ENCODE assay signal across 1 cellular context in the genomic region with DNA sequence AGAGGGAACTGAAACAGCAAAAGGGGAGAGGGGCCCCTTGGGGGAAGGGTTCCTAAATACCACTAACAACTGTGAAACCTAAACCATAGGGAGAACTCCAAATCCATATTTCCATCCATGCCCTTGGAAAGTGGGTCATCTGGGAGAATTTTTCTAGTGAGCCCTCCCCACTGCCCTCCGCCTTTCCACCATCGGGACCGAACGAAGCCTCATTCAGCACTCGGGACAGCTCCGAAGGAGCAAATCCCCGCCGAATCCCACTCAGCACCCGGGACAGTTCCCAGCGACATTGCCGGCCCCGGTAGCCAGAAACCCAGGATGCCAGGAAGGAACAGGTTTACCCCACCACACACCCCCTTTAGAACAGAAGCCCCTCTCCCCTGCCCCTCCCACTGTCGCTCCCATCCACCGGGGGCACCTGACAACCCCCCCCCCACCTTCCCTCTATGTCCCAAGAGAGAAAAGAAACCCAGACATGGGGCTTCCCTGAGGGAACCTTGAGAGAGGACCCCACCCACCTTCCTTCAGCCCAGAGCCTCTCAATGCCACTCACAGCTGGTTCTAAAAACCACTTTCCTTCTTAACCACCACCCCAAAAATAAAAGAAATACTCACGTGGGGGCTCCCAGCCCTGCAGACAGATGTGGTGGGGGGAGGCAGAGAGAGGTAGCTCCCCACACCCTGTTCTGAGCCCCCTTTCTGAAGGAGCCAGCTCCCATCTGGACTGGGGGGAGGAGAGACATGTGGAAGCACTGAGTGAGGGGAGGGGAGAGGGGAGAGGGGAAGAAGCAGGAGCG.
TF ChIP-seq lines count a peak whose summit lies in the region.

No MANE protein-coding gene starts in this region.

TF ChIP-seq in HepG2, 621 proteins besides CTCF, POLR2A, EP300 and RAD21 (continued from another document and continues in another):
- peak; percentile 92 for TF ChIP-seq ZSCAN25 (CRISPR knock-in tag; IDR thresholded peaks at IDR 0.05)
- TF ChIP-seq PAX8 (CRISPR knock-in tag; IDR thresholded peaks at IDR 0.05; ENCODE audit: borderline replicate concordance) = peak; percentile 98; the same call in 1 of the 2 replicates
- TF ChIP-seq, protein P1, sequence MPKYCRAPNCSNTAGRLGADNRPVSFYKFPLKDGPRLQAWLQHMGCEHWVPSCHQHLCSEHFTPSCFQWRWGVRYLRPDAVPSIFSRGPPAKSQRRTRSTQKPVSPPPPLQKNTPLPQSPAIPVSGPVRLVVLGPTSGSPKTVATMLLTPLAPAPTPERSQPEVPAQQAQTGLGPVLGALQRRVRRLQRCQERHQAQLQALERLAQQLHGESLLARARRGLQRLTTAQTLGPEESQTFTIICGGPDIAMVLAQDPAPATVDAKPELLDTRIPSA (CRISPR knock-in tag; IDR thresholded peaks at IDR 0.05; ENCODE audit: borderline replicate concordance) = peak; percentile 91
- peak; percentile 92 for TF ChIP-seq SIX4 (CRISPR knock-in tag; IDR thresholded peaks at IDR 0.05)
- TF ChIP-seq ZBTB1 (CRISPR knock-in tag; IDR thresholded peaks at IDR 0.05; ENCODE audit: borderline replicate concordance) = peak; percentile 97; the same call in 1 of the 2 replicates
- TF ChIP-seq, protein P2, sequence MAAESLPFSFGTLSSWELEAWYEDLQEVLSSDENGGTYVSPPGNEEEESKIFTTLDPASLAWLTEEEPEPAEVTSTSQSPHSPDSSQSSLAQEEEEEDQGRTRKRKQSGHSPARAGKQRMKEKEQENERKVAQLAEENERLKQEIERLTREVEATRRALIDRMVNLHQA (CRISPR knock-in tag; IDR thresholded peaks at IDR 0.05) = peak; percentile 84; the same call in 1 of the 2 replicates
- TF ChIP-seq KDM3A (CRISPR knock-in tag; IDR thresholded peaks at IDR 0.05; ENCODE audit: low read depth) = peak; percentile 87; the same call in 1 of the 2 replicates
- TF ChIP-seq RBFOX2 (IDR thresholded peaks at IDR 0.05; ENCODE audit: low read depth, low read length) = no peak
- TF ChIP-seq ZFP36L1 (CRISPR knock-in tag; IDR thresholded peaks at IDR 0.05) = peak; percentile 96
- TF ChIP-seq ZNF607 (CRISPR knock-in tag; IDR thresholded peaks at IDR 0.05; ENCODE audit: borderline replicate concordance) = peak; percentile 99
- TF ChIP-seq KLF11 (CRISPR knock-in tag; IDR thresholded peaks at IDR 0.05) = peak; percentile 100
- TF ChIP-seq SAP130 (CRISPR knock-in tag; IDR thresholded peaks at IDR 0.05; ENCODE audit: low read depth) = peak; percentile 98
- peak; percentile 93; the same call in 1 of the 2 replicates for TF ChIP-seq ZNF670 (CRISPR knock-in tag; IDR thresholded peaks at IDR 0.05; ENCODE audit: borderline replicate concordance)
- TF ChIP-seq, protein P3, sequence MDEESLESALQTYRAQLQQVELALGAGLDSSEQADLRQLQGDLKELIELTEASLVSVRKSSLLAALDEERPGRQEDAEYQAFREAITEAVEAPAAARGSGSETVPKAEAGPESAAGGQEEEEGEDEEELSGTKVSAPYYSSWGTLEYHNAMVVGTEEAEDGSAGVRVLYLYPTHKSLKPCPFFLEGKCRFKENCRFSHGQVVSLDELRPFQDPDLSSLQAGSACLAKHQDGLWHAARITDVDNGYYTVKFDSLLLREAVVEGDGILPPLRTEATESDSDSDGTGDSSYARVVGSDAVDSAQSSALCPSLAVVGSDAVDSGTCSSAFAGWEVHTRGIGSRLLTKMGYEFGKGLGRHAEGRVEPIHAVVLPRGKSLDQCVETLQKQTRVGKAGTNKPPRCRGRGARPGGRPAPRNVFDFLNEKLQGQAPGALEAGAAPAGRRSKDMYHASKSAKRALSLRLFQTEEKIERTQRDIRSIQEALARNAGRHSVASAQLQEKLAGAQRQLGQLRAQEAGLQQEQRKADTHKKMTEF (CRISPR knock-in tag; IDR thresholded peaks at IDR 0.05) = peak; percentile 92
- TF ChIP-seq, protein P4, sequence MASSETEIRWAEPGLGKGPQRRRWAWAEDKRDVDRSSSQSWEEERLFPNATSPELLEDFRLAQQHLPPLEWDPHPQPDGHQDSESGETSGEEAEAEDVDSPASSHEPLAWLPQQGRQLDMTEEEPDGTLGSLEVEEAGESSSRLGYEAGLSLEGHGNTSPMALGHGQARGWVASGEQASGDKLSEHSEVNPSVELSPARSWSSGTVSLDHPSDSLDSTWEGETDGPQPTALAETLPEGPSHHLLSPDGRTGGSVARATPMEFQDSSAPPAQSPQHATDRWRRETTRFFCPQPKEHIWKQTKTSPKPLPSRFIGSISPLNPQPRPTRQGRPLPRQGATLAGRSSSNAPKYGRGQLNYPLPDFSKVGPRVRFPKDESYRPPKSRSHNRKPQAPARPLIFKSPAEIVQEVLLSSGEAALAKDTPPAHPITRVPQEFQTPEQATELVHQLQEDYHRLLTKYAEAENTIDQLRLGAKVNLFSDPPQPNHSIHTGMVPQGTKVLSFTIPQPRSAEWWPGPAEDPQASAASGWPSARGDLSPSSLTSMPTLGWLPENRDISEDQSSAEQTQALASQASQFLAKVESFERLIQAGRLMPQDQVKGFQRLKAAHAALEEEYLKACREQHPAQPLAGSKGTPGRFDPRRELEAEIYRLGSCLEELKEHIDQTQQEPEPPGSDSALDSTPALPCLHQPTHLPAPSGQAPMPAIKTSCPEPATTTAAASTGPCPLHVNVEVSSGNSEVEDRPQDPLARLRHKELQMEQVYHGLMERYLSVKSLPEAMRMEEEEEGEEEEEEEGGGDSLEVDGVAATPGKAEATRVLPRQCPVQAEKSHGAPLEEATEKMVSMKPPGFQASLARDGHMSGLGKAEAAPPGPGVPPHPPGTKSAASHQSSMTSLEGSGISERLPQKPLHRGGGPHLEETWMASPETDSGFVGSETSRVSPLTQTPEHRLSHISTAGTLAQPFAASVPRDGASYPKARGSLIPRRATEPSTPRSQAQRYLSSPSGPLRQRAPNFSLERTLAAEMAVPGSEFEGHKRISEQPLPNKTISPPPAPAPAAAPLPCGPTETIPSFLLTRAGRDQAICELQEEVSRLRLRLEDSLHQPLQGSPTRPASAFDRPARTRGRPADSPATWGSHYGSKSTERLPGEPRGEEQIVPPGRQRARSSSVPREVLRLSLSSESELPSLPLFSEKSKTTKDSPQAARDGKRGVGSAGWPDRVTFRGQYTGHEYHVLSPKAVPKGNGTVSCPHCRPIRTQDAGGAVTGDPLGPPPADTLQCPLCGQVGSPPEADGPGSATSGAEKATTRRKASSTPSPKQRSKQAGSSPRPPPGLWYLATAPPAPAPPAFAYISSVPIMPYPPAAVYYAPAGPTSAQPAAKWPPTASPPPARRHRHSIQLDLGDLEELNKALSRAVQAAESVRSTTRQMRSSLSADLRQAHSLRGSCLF (CRISPR knock-in tag; IDR thresholded peaks at IDR 0.05; ENCODE audit: borderline replicate concordance) = peak; percentile 99
- peak; percentile 61; the same call in 1 of the 2 replicates for TF ChIP-seq KDM6A (CRISPR knock-in tag; IDR thresholded peaks at IDR 0.05; ENCODE audit: low read depth)
- TF ChIP-seq, protein P5, sequence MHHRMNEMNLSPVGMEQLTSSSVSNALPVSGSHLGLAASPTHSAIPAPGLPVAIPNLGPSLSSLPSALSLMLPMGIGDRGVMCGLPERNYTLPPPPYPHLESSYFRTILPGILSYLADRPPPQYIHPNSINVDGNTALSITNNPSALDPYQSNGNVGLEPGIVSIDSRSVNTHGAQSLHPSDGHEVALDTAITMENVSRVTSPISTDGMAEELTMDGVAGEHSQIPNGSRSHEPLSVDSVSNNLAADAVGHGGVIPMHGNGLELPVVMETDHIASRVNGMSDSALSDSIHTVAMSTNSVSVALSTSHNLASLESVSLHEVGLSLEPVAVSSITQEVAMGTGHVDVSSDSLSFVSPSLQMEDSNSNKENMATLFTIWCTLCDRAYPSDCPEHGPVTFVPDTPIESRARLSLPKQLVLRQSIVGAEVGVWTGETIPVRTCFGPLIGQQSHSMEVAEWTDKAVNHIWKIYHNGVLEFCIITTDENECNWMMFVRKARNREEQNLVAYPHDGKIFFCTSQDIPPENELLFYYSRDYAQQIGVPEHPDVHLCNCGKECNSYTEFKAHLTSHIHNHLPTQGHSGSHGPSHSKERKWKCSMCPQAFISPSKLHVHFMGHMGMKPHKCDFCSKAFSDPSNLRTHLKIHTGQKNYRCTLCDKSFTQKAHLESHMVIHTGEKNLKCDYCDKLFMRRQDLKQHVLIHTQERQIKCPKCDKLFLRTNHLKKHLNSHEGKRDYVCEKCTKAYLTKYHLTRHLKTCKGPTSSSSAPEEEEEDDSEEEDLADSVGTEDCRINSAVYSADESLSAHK (CRISPR knock-in tag; IDR thresholded peaks at IDR 0.05; ENCODE audit: borderline replicate concordance) = peak; percentile 97
- TF ChIP-seq CREB1 (IDR thresholded peaks at IDR 0.05) = no peak
- TF ChIP-seq CREB1 (CRISPR knock-in tag; IDR thresholded peaks at IDR 0.05) = 0 out of 2 replicates have a peak, but pooled peaks have one; percentile 34
- peak; percentile 86; the same call in 1 of the 2 replicates for TF ChIP-seq ZNF839 (CRISPR knock-in tag; IDR thresholded peaks at IDR 0.05; ENCODE audit: borderline replicate concordance)
- no peak for TF ChIP-seq NCOR1 (IDR thresholded peaks at IDR 0.05; ENCODE audit: borderline replicate concordance, low read length)
- peak; percentile 81 for TF ChIP-seq PHF20 (CRISPR knock-in tag; IDR thresholded peaks at IDR 0.05)
- TF ChIP-seq HNF4A (CRISPR knock-in tag; IDR thresholded peaks at IDR 0.05) = no peak
- TF ChIP-seq, protein P6, sequence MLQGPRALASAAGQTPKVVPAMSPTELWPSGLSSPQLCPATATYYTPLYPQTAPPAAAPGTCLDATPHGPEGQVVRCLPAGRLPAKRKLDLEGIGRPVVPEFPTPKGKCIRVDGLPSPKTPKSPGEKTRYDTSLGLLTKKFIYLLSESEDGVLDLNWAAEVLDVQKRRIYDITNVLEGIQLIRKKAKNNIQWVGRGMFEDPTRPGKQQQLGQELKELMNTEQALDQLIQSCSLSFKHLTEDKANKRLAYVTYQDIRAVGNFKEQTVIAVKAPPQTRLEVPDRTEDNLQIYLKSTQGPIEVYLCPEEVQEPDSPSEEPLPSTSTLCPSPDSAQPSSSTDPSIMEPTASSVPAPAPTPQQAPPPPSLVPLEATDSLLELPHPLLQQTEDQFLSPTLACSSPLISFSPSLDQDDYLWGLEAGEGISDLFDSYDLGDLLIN (CRISPR knock-in tag; IDR thresholded peaks at IDR 0.05; ENCODE audit: borderline replicate concordance) = peak; percentile 99; the same call in 1 of the 2 replicates
- TF ChIP-seq DNMT3B (CRISPR knock-in tag; conservative IDR thresholded peaks at IDR 0.05) = peak; percentile 100
- TF ChIP-seq MED1 (CRISPR knock-in tag; IDR thresholded peaks at IDR 0.05) = peak; percentile 87
- no peak for TF ChIP-seq TRIM24 (CRISPR knock-in tag; IDR thresholded peaks at IDR 0.05)
- TF ChIP-seq ARNT (IDR thresholded peaks at IDR 0.05) = no peak
- no peak for TF ChIP-seq MAFF (IDR thresholded peaks at IDR 0.05; ENCODE audit: low read depth, low read length)
- peak; percentile 100 for TF ChIP-seq ZNF891 (CRISPR knock-in tag; IDR thresholded peaks at IDR 0.05)
- TF ChIP-seq, protein P7, sequence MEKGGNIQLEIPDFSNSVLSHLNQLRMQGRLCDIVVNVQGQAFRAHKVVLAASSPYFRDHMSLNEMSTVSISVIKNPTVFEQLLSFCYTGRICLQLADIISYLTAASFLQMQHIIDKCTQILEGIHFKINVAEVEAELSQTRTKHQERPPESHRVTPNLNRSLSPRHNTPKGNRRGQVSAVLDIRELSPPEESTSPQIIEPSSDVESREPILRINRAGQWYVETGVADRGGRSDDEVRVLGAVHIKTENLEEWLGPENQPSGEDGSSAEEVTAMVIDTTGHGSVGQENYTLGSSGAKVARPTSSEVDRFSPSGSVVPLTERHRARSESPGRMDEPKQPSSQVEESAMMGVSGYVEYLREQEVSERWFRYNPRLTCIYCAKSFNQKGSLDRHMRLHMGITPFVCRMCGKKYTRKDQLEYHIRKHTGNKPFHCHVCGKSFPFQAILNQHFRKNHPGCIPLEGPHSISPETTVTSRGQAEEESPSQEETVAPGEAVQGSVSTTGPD (CRISPR knock-in tag; IDR thresholded peaks at IDR 0.05) = peak; percentile 85; the same call in 1 of the 2 replicates
- no peak for TF ChIP-seq TBX3 (IDR thresholded peaks at IDR 0.05; ENCODE audit: borderline replicate concordance)
- TF ChIP-seq GTF2F1 (IDR thresholded peaks at IDR 0.05; ENCODE audit: low read length) = no peak
- peak; percentile 99 for TF ChIP-seq TOE1 (CRISPR knock-in tag; IDR thresholded peaks at IDR 0.05)
- no peak for TF ChIP-seq POLR2AphosphoS5 (IDR thresholded peaks at IDR 0.05; ENCODE audit: low read depth, low read length)
- peak; percentile 99 for TF ChIP-seq EEA1 (CRISPR knock-in tag; IDR thresholded peaks at IDR 0.05; ENCODE audit: borderline replicate concordance)
- TF ChIP-seq KDM4B (CRISPR knock-in tag; IDR thresholded peaks at IDR 0.05) = peak; percentile 99
- TF ChIP-seq DMAP1 (CRISPR knock-in tag; IDR thresholded peaks at IDR 0.05) = peak; percentile 33; the same call in 1 of the 2 replicates
- TF ChIP-seq, protein P8, sequence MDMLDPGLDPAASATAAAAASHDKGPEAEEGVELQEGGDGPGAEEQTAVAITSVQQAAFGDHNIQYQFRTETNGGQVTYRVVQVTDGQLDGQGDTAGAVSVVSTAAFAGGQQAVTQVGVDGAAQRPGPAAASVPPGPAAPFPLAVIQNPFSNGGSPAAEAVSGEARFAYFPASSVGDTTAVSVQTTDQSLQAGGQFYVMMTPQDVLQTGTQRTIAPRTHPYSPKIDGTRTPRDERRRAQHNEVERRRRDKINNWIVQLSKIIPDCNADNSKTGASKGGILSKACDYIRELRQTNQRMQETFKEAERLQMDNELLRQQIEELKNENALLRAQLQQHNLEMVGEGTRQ (IDR thresholded peaks at IDR 0.05; ENCODE audit: low read depth, low read length) = no peak
- TF ChIP-seq, protein P8 (CRISPR knock-in tag; IDR thresholded peaks at IDR 0.05; ENCODE audit: borderline replicate concordance) = 0 out of 2 replicates have a peak, but pooled peaks have one; percentile 42
- TF ChIP-seq, protein P9, sequence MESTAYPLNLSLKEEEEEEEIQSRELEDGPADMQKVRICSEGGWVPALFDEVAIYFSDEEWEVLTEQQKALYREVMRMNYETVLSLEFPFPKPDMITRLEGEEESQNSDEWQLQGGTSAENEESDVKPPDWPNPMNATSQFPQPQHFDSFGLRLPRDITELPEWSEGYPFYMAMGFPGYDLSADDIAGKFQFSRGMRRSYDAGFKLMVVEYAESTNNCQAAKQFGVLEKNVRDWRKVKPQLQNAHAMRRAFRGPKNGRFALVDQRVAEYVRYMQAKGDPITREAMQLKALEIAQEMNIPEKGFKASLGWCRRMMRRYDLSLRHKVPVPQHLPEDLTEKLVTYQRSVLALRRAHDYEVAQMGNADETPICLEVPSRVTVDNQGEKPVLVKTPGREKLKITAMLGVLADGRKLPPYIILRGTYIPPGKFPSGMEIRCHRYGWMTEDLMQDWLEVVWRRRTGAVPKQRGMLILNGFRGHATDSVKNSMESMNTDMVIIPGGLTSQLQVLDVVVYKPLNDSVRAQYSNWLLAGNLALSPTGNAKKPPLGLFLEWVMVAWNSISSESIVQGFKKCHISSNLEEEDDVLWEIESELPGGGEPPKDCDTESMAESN (CRISPR knock-in tag; conservative IDR thresholded peaks at IDR 0.05) = peak; percentile 86
- TF ChIP-seq ZNF761 (CRISPR knock-in tag; conservative IDR thresholded peaks at IDR 0.05) = peak; percentile 94
- no peak for TF ChIP-seq MBNL3 (CRISPR knock-in tag; conservative IDR thresholded peaks at IDR 0.05)
- TF ChIP-seq ZNF446 (CRISPR knock-in tag; IDR thresholded peaks at IDR 0.05) = peak; percentile 99
- TF ChIP-seq GATAD2A (CRISPR knock-in tag; IDR thresholded peaks at IDR 0.05) = peak; percentile 81
